ENCODE assay signal across 20 cellular contexts in genomic region chr13:42054798-42055499, GRCh38. TPM values are rescaled to one million over a fixed set of nuclear protein-coding genes. Genes with fewer than 3 reads are reported as not detected.
A peak's percentile ranks its signal among the peaks of the same experiment; 100 is the strongest.
DNase-seq lines count a peak whose midpoint lies in the region; ATAC-seq and TF ChIP-seq lines count a peak whose summit lies in the region.
"Had no signal": no experiment of that assay in that cellular context is flagged by ENCODE, and none has a peak within 500 bp of the region (broad histone marks: within the 10 kb centered on the region; RNA-seq: fewer than 3 reads in every experiment).

No MANE protein-coding gene starts in this region.

- no peaks in the 10 kb centered on the region for H3K27me3 ChIP-seq in left ventricle myocardium inferior (ENCODE audit: low read depth)
- H3K27me3 ChIP-seq in Loucy (ENCODE audit: insufficient read depth, low read length, poor library complexity, severe bottlenecking) = no peaks in the 10 kb centered on the region
- no peaks in the 10 kb centered on the region for H3K27me3 ChIP-seq in thoracic aorta (replicated peaks; ENCODE audit: insufficient read depth)
- H3K27me3 ChIP-seq: BLaER1 treated with 17β-estradiol and CSF1 and Interleukin-3, amounts not matched to agents 10 nM and 100 nM; SJCRH30 had no signal

- H3K9ac ChIP-seq in Loucy (ENCODE audit: low read depth, low read length, poor library complexity, severe bottlenecking) = no peak overlapping the region

- H3K9me2 ChIP-seq in Loucy (replicated peaks; ENCODE audit: low read depth, low read length) = no peaks in the 10 kb centered on the region

- H3K36me3 ChIP-seq in left ventricle myocardium inferior (peaks cover 9% of the 10 kb centered on the region), Loucy (ENCODE audit: insufficient read depth, low read length) (no peaks in the 10 kb centered on the region), thoracic aorta (no peaks in the 10 kb centered on the region)
- H3K36me3 ChIP-seq: SJCRH30 had no signal

- intact Hi-C loops in left ventricle myocardium inferior (cut with micrococcal nuclease) = no loop called here
- intact Hi-C loops in Right ventricle myocardium inferior (cut with DNase I) = no loop called here
- intact Hi-C loops in posterior vena cava (cut with DNase I) = no loop called here

- H3K27me3 Mint-ChIP-seq in activated naive CD8-positive, alpha-beta T cell treated with anti-CD3 and anti-CD28 coated beads, Interleukin-2, amount 50 U/mL, for 24 hours = no peaks in the 10 kb centered on the region

- ATAC-seq in Right ventricle myocardium inferior = no peak
- peak; percentile 52 for ATAC-seq in activated naive CD8-positive, alpha-beta T cell treated with anti-CD3 and anti-CD28 coated beads, Interleukin-2, amount 50 U/mL, for 24 hours
- ATAC-seq in thoracic aorta (ENCODE audit: insufficient number of reproducible peaks, low FRiP score, low read depth) = no peak
- ATAC-seq: PC-3 had no signal

- H3K27ac ChIP-seq in left ventricle myocardium inferior (replicated peaks) (peak overlapping the region; percentile 37), thoracic aorta (peak overlapping the region; percentile 38 to 49)
- H3K27ac ChIP-seq: BLaER1 treated with 17β-estradiol and CSF1 and Interleukin-3, amounts not matched to agents 10 nM and 100 nM; HL-60; RWPE1; SJCRH30 had no signal

- H3K36me3 Mint-ChIP-seq in activated naive CD8-positive, alpha-beta T cell treated with anti-CD3 and anti-CD28 coated beads, Interleukin-2, amount 50 U/mL, for 24 hours (ENCODE audit: low read depth) = peaks cover 21% of the 10 kb centered on the region

- H3F3A ChIP-seq in Loucy (ENCODE audit: low read depth) = no peaks in the 10 kb centered on the region

- H4K20me1 ChIP-seq in Loucy (ENCODE audit: insufficient read depth, low read length, poor library complexity, severe bottlenecking) = peaks cover 5% of the 10 kb centered on the region

- H3K4me1 Mint-ChIP-seq in activated naive CD8-positive, alpha-beta T cell treated with anti-CD3 and anti-CD28 coated beads, Interleukin-2, amount 50 U/mL, for 24 hours = peaks cover 44% of the 10 kb centered on the region

- DNase-seq in left ventricle myocardium inferior (no peak), Right ventricle myocardium inferior (ENCODE audit: missing footprints) (no peak), thoracic aorta (ENCODE audit: low spot score) (no peak), posterior vena cava (ENCODE audit: low spot score) (no peak)
- no peak for DNase-seq in activated naive CD8-positive, alpha-beta T cell treated with anti-CD3 and anti-CD28 coated beads, Interleukin-2, amount 50 U/mL, for 24 hours
- DNase-seq in activated naive CD4-positive, alpha-beta T cell treated with Interleukin-2 at 50 U/mL for 16 hours = no peak
- DNase-seq: DMS79, HCEC 1CT, Kasumi-1, NCI-H1105, NCI-H1694, NCI-H2081 treated with DMSO at 0.1 percent for 48 hours, NCI-H510A treated with DMSO at 0.1 percent for 48 hours, NCI-H774, PC-3, SJCRH30 had no signal

- H3K4me1 ChIP-seq in left ventricle myocardium inferior = peaks cover 30% of the 10 kb centered on the region
- peaks cover 33% of the 10 kb centered on the region for H3K4me1 ChIP-seq in Loucy (ENCODE audit: insufficient read depth, low read length, poor library complexity, severe bottlenecking)
- H3K4me1 ChIP-seq in thoracic aorta (ENCODE audit: control insufficient read depth in 1 of 2, low read depth in 2 of 2) = peaks cover 18 to 32% of the 10 kb centered on the region in 2 donors
- H3K4me1 ChIP-seq: SJCRH30 had no signal

- TF ChIP-seq CTCF in left ventricle myocardium inferior (IDR thresholded peaks at IDR 0.05; ENCODE audit: borderline replicate concordance) = no peak
- no peak for TF ChIP-seq CTCF in Loucy (conservative IDR thresholded peaks at IDR 0.05; ENCODE audit: low read length)
- no peak for TF ChIP-seq CTCF in thoracic aorta (IDR thresholded peaks at IDR 0.05)

- no peak overlapping the region for H2AFZ ChIP-seq in Loucy (ENCODE audit: low read length)

- H3K9me3 ChIP-seq in left ventricle myocardium inferior (replicated peaks) = peaks cover 10% of the 10 kb centered on the region
- no peaks in the 10 kb centered on the region for H3K9me3 ChIP-seq in Loucy (ENCODE audit: insufficient read depth, low read depth, low read length)
- H3K9me3 ChIP-seq in thoracic aorta = peaks cover 3% of the 10 kb centered on the region
- H3K9me3 ChIP-seq: SJCRH30 had no signal

- H3K9me3 Mint-ChIP-seq in activated naive CD8-positive, alpha-beta T cell treated with anti-CD3 and anti-CD28 coated beads, Interleukin-2, amount 50 U/mL, for 24 hours = peaks cover 5% of the 10 kb centered on the region

- peak overlapping the region; percentile 20 for H3K4me3 ChIP-seq in left ventricle myocardium inferior
- no peak overlapping the region for H3K4me3 ChIP-seq in Loucy (ENCODE audit: low read length, poor library complexity, severe bottlenecking)
- peak overlapping the region; percentile 32 for H3K4me3 ChIP-seq in thoracic aorta
- H3K4me3 ChIP-seq: BLaER1 treated with 17β-estradiol and CSF1 and Interleukin-3, amounts not matched to agents 10 nM and 100 nM; SJCRH30 had no signal

- H3K27ac Mint-ChIP-seq in activated naive CD8-positive, alpha-beta T cell treated with anti-CD3 and anti-CD28 coated beads, Interleukin-2, amount 50 U/mL, for 24 hours = no peak overlapping the region

- H3K4me2 ChIP-seq in Loucy (ENCODE audit: low read depth, low read length, poor library complexity, severe bottlenecking) = peak overlapping the region; percentile 17

- peaks cover 3% of the 10 kb centered on the region; the same call in 1 of the 2 replicates for H3K79me2 ChIP-seq in Loucy (ENCODE audit: insufficient read depth, low read length)

- peak overlapping the region; percentile 45 for H3K4me3 Mint-ChIP-seq in activated naive CD8-positive, alpha-beta T cell treated with anti-CD3 and anti-CD28 coated beads, Interleukin-2, amount 50 U/mL, for 24 hours

RNA-seq across cellular contexts. Expression of gene DGKH, which starts 6.5 kb away (rescaled TPM):
- 4.8 TPM for total RNA-seq in left ventricle myocardium inferior
- 4.8 TPM for total RNA-seq in Right ventricle myocardium inferior
- 10 to 100 TPM; 18.3 to 37.8 TPM for total RNA-seq in thoracic aorta
- 10 to 100 TPM; 15.0 to 29.4 TPM for total RNA-seq in posterior vena cava
